Comparison of ENCODE assay signal across 11 cellular contexts in the genomic region with DNA sequence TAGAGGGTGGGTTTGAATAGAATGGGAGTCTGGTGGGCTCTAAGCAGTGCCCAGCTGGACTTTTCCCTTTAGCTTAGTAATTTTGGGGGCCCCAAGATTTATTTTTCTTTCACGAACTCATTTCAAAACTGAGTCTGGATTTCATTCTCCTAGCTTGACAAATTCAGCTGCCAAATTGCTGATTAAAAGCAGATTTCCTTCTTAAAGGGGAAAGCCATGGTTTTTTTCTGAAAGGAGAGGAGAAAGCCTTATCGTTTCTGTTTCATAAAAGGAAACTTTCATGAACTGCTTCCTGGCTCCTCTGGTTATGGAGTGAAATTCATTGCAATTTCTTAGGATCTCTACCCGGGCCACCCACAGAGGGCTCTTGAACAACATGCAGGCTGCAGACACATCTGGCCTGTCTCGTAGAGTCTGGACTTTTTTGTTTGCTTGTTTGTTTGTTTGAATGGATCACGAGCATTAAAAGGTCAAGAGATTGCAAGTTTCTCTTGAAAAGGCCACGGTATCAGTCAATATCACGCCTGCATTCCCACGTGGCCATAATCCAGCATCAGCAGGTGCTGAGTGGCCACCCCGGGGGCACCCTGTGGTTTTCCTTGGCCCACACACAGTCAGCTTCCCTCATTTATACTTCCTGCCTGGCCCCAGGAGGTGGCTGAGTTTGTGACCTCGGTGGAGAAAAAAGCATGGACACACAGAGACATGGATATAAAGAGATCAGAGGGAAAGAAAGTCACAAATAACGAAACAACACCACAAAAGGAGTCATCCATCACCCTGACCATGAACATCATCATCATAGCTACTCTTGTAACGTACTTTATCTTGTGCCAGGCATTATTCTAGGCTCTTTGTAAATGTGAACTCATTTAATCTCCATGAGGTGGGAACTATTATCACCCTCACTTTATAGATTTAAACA. TPM values are rescaled to one million over a fixed set of nuclear protein-coding genes. Genes with fewer than 3 reads are reported as not detected.
DNase-seq lines count a peak whose midpoint lies in the region; ATAC-seq and TF ChIP-seq lines count a peak whose summit lies in the region.
"Had no signal": no experiment of that assay in that cellular context is flagged by ENCODE, and none has a peak within 500 bp of the region (broad histone marks: within the 10 kb centered on the region; RNA-seq: fewer than 3 reads in every experiment).

No MANE protein-coding gene starts in this region.

- ATAC-seq in activated naive CD8-positive, alpha-beta T cell treated with anti-CD3 and anti-CD28 coated beads, Interleukin-2, amount 10 ng/mL, durations not matched to agents 7 days and 5 days (ENCODE audit: low read depth): peak; percentile 29
- no peak for ATAC-seq in activated naive CD8-positive, alpha-beta T cell treated with anti-CD3 and anti-CD28 coated beads, Interleukin-2, amount 50 U/mL, for 24 hours
- no peak for ATAC-seq in HG02571 (IDR thresholded peaks at IDR 0.05; ENCODE audit: unreplicated experiment)

- in situ Hi-C loops in brain microvascular endothelial cell (cut with HindIII; ENCODE audit: low pct_ligation_motif_present, low sequenced_read_pairs): no loop called here

- peaks cover 23% of the 10 kb centered on the region for H3K27me3 Mint-ChIP-seq in activated naive CD8-positive, alpha-beta T cell treated with anti-CD3 and anti-CD28 coated beads, Interleukin-2, amount 10 ng/mL, durations not matched to agents 7 days and 5 days
- H3K27me3 Mint-ChIP-seq in activated naive CD8-positive, alpha-beta T cell treated with anti-CD3 and anti-CD28 coated beads, Interleukin-2, amount 50 U/mL, for 24 hours: peaks cover 49% of the 10 kb centered on the region
- peaks cover 44% of the 10 kb centered on the region for H3K27me3 Mint-ChIP-seq in brain
- H3K27me3 Mint-ChIP-seq in type B pancreatic cell: peaks cover 63% of the 10 kb centered on the region

- no peaks in the 10 kb centered on the region for H3K27me3 ChIP-seq in brain microvascular endothelial cell (replicated peaks)

- no peak overlapping the region for H3K4me3 ChIP-seq in brain microvascular endothelial cell (ENCODE audit: low read depth, low read length)

- no peak overlapping the region for H3K27ac ChIP-seq in brain microvascular endothelial cell

- DNase-seq in activated naive CD8-positive, alpha-beta T cell treated with anti-CD3 and anti-CD28 coated beads, Interleukin-2, amount 10 ng/mL, durations not matched to agents 7 days and 5 days: no peak
- DNase-seq in activated naive CD8-positive, alpha-beta T cell treated with anti-CD3 and anti-CD28 coated beads, Interleukin-2, amount 50 U/mL, for 24 hours: no peak
- DNase-seq in NCI-H2196 treated with DMSO at 0.1 percent for 48 hours (lab: John Stamatoyannopoulos, UW; ENCODE audit: unreplicated experiment) (peak; percentile 49), type B pancreatic cell (ENCODE audit: extremely low spot score, unreplicated experiment) (no peak), brain microvascular endothelial cell (no peak), ureter (ENCODE audit: low spot score) (no peak)

- H3K36me3 ChIP-seq in brain microvascular endothelial cell (replicated peaks): no peaks in the 10 kb centered on the region

- no peaks in the 10 kb centered on the region for H3K36me3 Mint-ChIP-seq in activated naive CD8-positive, alpha-beta T cell treated with anti-CD3 and anti-CD28 coated beads, Interleukin-2, amount 10 ng/mL, durations not matched to agents 7 days and 5 days
- no peaks in the 10 kb centered on the region for H3K36me3 Mint-ChIP-seq in activated naive CD8-positive, alpha-beta T cell treated with anti-CD3 and anti-CD28 coated beads, Interleukin-2, amount 50 U/mL, for 24 hours (ENCODE audit: low read depth)
- H3K36me3 Mint-ChIP-seq in brain (no peaks in the 10 kb centered on the region), type B pancreatic cell (no peaks in the 10 kb centered on the region)
- H3K36me3 Mint-ChIP-seq: CD8-positive, alpha-beta memory T cell had no signal

- POLR2A ChIA-PET in activated naive CD8-positive, alpha-beta T cell treated with anti-CD3 and anti-CD28 coated beads, Interleukin-2, amount 10 ng/mL, durations not matched to agents 7 days and 5 days (lab: Charles Lee): interaction anchor here (0.7 to 2.2 kb wide), 2 partner anchors 130 to 197 kb away, joined by 3 to 8 read pairs; no protein-coding TSS in a partner anchor

- peaks cover 9% of the 10 kb centered on the region for H3K4me1 Mint-ChIP-seq in activated naive CD8-positive, alpha-beta T cell treated with anti-CD3 and anti-CD28 coated beads, Interleukin-2, amount 10 ng/mL, durations not matched to agents 7 days and 5 days
- H3K4me1 Mint-ChIP-seq in activated naive CD8-positive, alpha-beta T cell treated with anti-CD3 and anti-CD28 coated beads, Interleukin-2, amount 50 U/mL, for 24 hours: peaks cover 9% of the 10 kb centered on the region
- H3K4me1 Mint-ChIP-seq in brain (peaks cover 11% of the 10 kb centered on the region), type B pancreatic cell (ENCODE audit: unreplicated experiment) (peaks cover 13% of the 10 kb centered on the region)

- no peak overlapping the region for H3K27ac Mint-ChIP-seq in activated naive CD8-positive, alpha-beta T cell treated with anti-CD3 and anti-CD28 coated beads, Interleukin-2, amount 10 ng/mL, durations not matched to agents 7 days and 5 days
- no peak overlapping the region for H3K27ac Mint-ChIP-seq in activated naive CD8-positive, alpha-beta T cell treated with anti-CD3 and anti-CD28 coated beads, Interleukin-2, amount 50 U/mL, for 24 hours
- H3K27ac Mint-ChIP-seq in brain (peak overlapping the region in 2 of 5 experiments; percentile 41 to 76), type B pancreatic cell (peak overlapping the region; percentile 66)
- H3K27ac Mint-ChIP-seq: CD8-positive, alpha-beta memory T cell had no signal

- TF ChIP-seq CTCF in brain (conservative IDR thresholded peaks at IDR 0.05) (no peak), type B pancreatic cell (conservative IDR thresholded peaks at IDR 0.05) (no peak), brain microvascular endothelial cell (IDR thresholded peaks at IDR 0.05; ENCODE audit: low read depth, low read length, missing control alignments) (no peak)

- no peaks in the 10 kb centered on the region for H3K9me3 Mint-ChIP-seq in activated naive CD8-positive, alpha-beta T cell treated with anti-CD3 and anti-CD28 coated beads, Interleukin-2, amount 10 ng/mL, durations not matched to agents 7 days and 5 days
- H3K9me3 Mint-ChIP-seq in activated naive CD8-positive, alpha-beta T cell treated with anti-CD3 and anti-CD28 coated beads, Interleukin-2, amount 50 U/mL, for 24 hours: no peaks in the 10 kb centered on the region
- H3K9me3 Mint-ChIP-seq in brain (peaks cover 0 to 2% (median 0%) of the 10 kb centered on the region in 5 experiments), type B pancreatic cell (no peaks in the 10 kb centered on the region)
- H3K9me3 Mint-ChIP-seq: CD8-positive, alpha-beta memory T cell had no signal

- H3K4me3 Mint-ChIP-seq in activated naive CD8-positive, alpha-beta T cell treated with anti-CD3 and anti-CD28 coated beads, Interleukin-2, amount 10 ng/mL, durations not matched to agents 7 days and 5 days: peak overlapping the region; percentile 4
- no peak overlapping the region for H3K4me3 Mint-ChIP-seq in activated naive CD8-positive, alpha-beta T cell treated with anti-CD3 and anti-CD28 coated beads, Interleukin-2, amount 50 U/mL, for 24 hours
- peak overlapping the region in 3 of 5 experiments; percentile 36 to 68 (median 57) for H3K4me3 Mint-ChIP-seq in brain
- peak overlapping the region; percentile 43 for H3K4me3 Mint-ChIP-seq in type B pancreatic cell
- H3K4me3 Mint-ChIP-seq: CD8-positive, alpha-beta memory T cell had no signal

RNA-seq across cellular contexts. Expression of gene KLK4, which starts 10.5 kb away (rescaled TPM):
- total RNA-seq in activated naive CD8-positive, alpha-beta T cell treated with anti-CD3 and anti-CD28 coated beads, Interleukin-2, amount 10 ng/mL, durations not matched to agents 7 days and 5 days: not detected
- polyA plus RNA-seq in brain (ENCODE audit: insufficient read depth, low read depth, low replicate concordance): not detected
- 0.46 TPM in 1 of 2 replicates, not detected in the other for total RNA-seq in type B pancreatic cell (ENCODE audit: low replicate concordance)
- not detected for total RNA-seq in ureter
- total RNA-seq: CD8-positive, alpha-beta memory T cell; left ventricle myocardium superior had no signal
- polyA plus RNA-seq: CD8-positive, alpha-beta memory T cell had no signal

RNA-seq across cellular contexts. Expression of gene KLK5, which starts 31.2 kb away (rescaled TPM):
- not detected for total RNA-seq in activated naive CD8-positive, alpha-beta T cell treated with anti-CD3 and anti-CD28 coated beads, Interleukin-2, amount 10 ng/mL, durations not matched to agents 7 days and 5 days
- polyA plus RNA-seq in brain (ENCODE audit: insufficient read depth, low read depth, low replicate concordance): 0.68 TPM
- total RNA-seq in type B pancreatic cell (ENCODE audit: low replicate concordance) (not detected in 2 replicates), ureter (not detected)
- total RNA-seq: CD8-positive, alpha-beta memory T cell; left ventricle myocardium superior had no signal
- polyA plus RNA-seq: CD8-positive, alpha-beta memory T cell had no signal

RNA-seq across cellular contexts. Expression of gene KLK6, which starts 47.7 kb away (rescaled TPM):
- not detected for total RNA-seq in activated naive CD8-positive, alpha-beta T cell treated with anti-CD3 and anti-CD28 coated beads, Interleukin-2, amount 10 ng/mL, durations not matched to agents 7 days and 5 days
- polyA plus RNA-seq in brain (ENCODE audit: insufficient read depth, low read depth, low replicate concordance): 108 TPM
- total RNA-seq in type B pancreatic cell (ENCODE audit: low replicate concordance) (5.0 and 5.5 TPM in 2 replicates), ureter (not detected)
- total RNA-seq: CD8-positive, alpha-beta memory T cell; left ventricle myocardium superior had no signal
- polyA plus RNA-seq: CD8-positive, alpha-beta memory T cell had no signal

RNA-seq across cellular contexts. Expression of gene KLK2, which starts 48.4 kb away (rescaled TPM):
- total RNA-seq in activated naive CD8-positive, alpha-beta T cell treated with anti-CD3 and anti-CD28 coated beads, Interleukin-2, amount 10 ng/mL, durations not matched to agents 7 days and 5 days: under 1 TPM in 1 of 2 experiments, not detected in 1; 0.44 TPM
- not detected for polyA plus RNA-seq in brain (ENCODE audit: insufficient read depth, low read depth, low replicate concordance)
- 0.43 TPM in 1 of 2 replicates, not detected in the other for total RNA-seq in type B pancreatic cell (ENCODE audit: low replicate concordance)
- not detected for total RNA-seq in ureter
- total RNA-seq: CD8-positive, alpha-beta memory T cell; left ventricle myocardium superior had no signal
- polyA plus RNA-seq: CD8-positive, alpha-beta memory T cell; esophagus had no signal
